ENCODE assay signal across 13 cellular contexts in genomic region chr18:55488473-55488872, GRCh38.
DNase-seq lines count a peak whose midpoint lies in the region; ATAC-seq lines count a peak whose summit lies in the region.
"Had no signal": no experiment of that assay in that cellular context is flagged by ENCODE, and none has a peak within 500 bp of the region (broad histone marks: within the 10 kb centered on the region; RNA-seq: fewer than 3 reads in every experiment).

No MANE protein-coding gene starts in this region.

- peaks cover 0 to 4% of the 10 kb centered on the region in 2 donors for H3K9me3 Mint-ChIP-seq in effector memory CD8-positive, alpha-beta T cell

- peak overlapping the region; percentile 11 to 49 for H2BK12ac ChIP-seq in mesenchymal stem cell (ENCODE audit: low read length in 2 of 2)

- H2BK15ac ChIP-seq in mesenchymal stem cell (ENCODE audit: low read depth, poor library complexity, severe bottlenecking), result no peak overlapping the region

- H3K27me3 ChIP-seq in H7 (ENCODE audit: control insufficient read depth, insufficient read depth, low read length) (no peaks in the 10 kb centered on the region), mesenchymal stem cell (ENCODE audit: control insufficient read depth in 1 of 2, insufficient read depth in 1 of 2, low read length in 2 of 2) (no peaks in the 10 kb centered on the region), SJCRH30 (no peaks in the 10 kb centered on the region)
- H3K27me3 ChIP-seq: dorsolateral prefrontal cortex, ovary had no signal

- H3K36me3 ChIP-seq in H7 (replicated peaks; ENCODE audit: control insufficient read depth, insufficient read depth, low read length) (no peaks in the 10 kb centered on the region), mesenchymal stem cell (ENCODE audit: control insufficient read depth in 1 of 2, insufficient read depth in 2 of 2, low read depth in 1 of 2, low read length in 2 of 2) (peaks cover 0 to 2% of the 10 kb centered on the region in 2 experiments), SJCRH30 (no peaks in the 10 kb centered on the region)
- H3K36me3 ChIP-seq: ovary had no signal

- DNase-seq in H7 (peak; percentile 32), NCI-H1417 treated with DMSO at 0.1 percent for 48 hours (lab: John Stamatoyannopoulos, UW) (peak; percentile 82), SHP77 treated with DMSO at 0.1 percent for 48 hours (lab: John Stamatoyannopoulos, UW) (peak; percentile 44), mesenchymal stem cell (no peak), globus pallidus (ENCODE audit: low spot score) (no peak), SJCRH30 (no peak)
- no peak for DNase-seq in effector memory CD8-positive, alpha-beta T cell
- DNase-seq: activated effector memory CD4-positive, alpha-beta T cell treated with anti-CD3 and anti-CD28 coated beads, Interleukin-2, amount 50 U/mL, for 16 hours; CD4-positive, CD25-positive, alpha-beta regulatory T cell; ovary; T1000 had no signal

- H3K27ac ChIP-seq in mesenchymal stem cell (ENCODE audit: low read length, poor library complexity, severe bottlenecking) (no peak overlapping the region), SJCRH30 (no peak overlapping the region)
- H3K27ac ChIP-seq: ovary had no signal

- no peak overlapping the region for H3K14ac ChIP-seq in mesenchymal stem cell (ENCODE audit: low read length in 2 of 2)

- H3K27ac Mint-ChIP-seq in effector memory CD8-positive, alpha-beta T cell, result no peak overlapping the region

- no peak overlapping the region for H3K4me3 ChIP-seq in H7 (ENCODE audit: insufficient read depth, low read depth, low read length)
- no peak overlapping the region for H3K4me3 ChIP-seq in mesenchymal stem cell (ENCODE audit: insufficient read depth in 1 of 2, low read depth in 1 of 2, low read length in 2 of 2)
- no peak overlapping the region for H3K4me3 ChIP-seq in SJCRH30
- H3K4me3 ChIP-seq: ovary had no signal

- H2BK5ac ChIP-seq in mesenchymal stem cell (ENCODE audit: low read depth, low read length, poor library complexity, severe bottlenecking), result no peak overlapping the region

- peak overlapping the region in 1 of 2 experiments; percentile 26 for H3K4ac ChIP-seq in mesenchymal stem cell (ENCODE audit: low read depth in 1 of 2, low read length in 2 of 2)

- no peak overlapping the region for H3K4me3 Mint-ChIP-seq in effector memory CD8-positive, alpha-beta T cell

- WGBS in mesenchymal stem cell, result 17% methylated on average over 1 of the region's 2 CpGs

- H3K23ac ChIP-seq in mesenchymal stem cell (ENCODE audit: low read length in 2 of 2), result no peak overlapping the region

- no peak overlapping the region for H4K8ac ChIP-seq in mesenchymal stem cell (ENCODE audit: low read length)

- H2BK120ac ChIP-seq in mesenchymal stem cell (ENCODE audit: low read depth, low read length), result no peak overlapping the region

- H2AK5ac ChIP-seq in mesenchymal stem cell (ENCODE audit: low read length, severe bottlenecking), result no peak overlapping the region

- H3K4me2 ChIP-seq in mesenchymal stem cell (ENCODE audit: low read length, poor library complexity, severe bottlenecking), result no peak overlapping the region

- H3K18ac ChIP-seq in mesenchymal stem cell (ENCODE audit: low read depth in 1 of 2, low read length in 2 of 2), result no peak overlapping the region

- H3K27me3 Mint-ChIP-seq in effector memory CD8-positive, alpha-beta T cell, result no peaks in the 10 kb centered on the region

- ATAC-seq in effector memory CD8-positive, alpha-beta T cell (replicated peaks), result no peak
- no peak for ATAC-seq in GM18517 (IDR thresholded peaks at IDR 0.05; ENCODE audit: unreplicated experiment)

- no peaks in the 10 kb centered on the region for H3K36me3 Mint-ChIP-seq in effector memory CD8-positive, alpha-beta T cell (ENCODE audit: insufficient read depth)
- H3K36me3 Mint-ChIP-seq: CD4-positive, CD25-positive, alpha-beta regulatory T cell had no signal

- no peak overlapping the region for H4K91ac ChIP-seq in mesenchymal stem cell (ENCODE audit: low read length)

- H2AFZ ChIP-seq in mesenchymal stem cell (ENCODE audit: low read depth, low read length), result no peak overlapping the region

- no peaks in the 10 kb centered on the region for H3K4me1 ChIP-seq in mesenchymal stem cell (ENCODE audit: control insufficient read depth, insufficient read depth, low read depth, low read length)
- no peaks in the 10 kb centered on the region for H3K4me1 ChIP-seq in SJCRH30

- H3K79me1 ChIP-seq in mesenchymal stem cell (replicated peaks; ENCODE audit: low read length, poor library complexity, severe bottlenecking), result peaks cover 20% of the 10 kb centered on the region

- peaks cover 0 to 7% of the 10 kb centered on the region in 2 donors for H3K4me1 Mint-ChIP-seq in effector memory CD8-positive, alpha-beta T cell (ENCODE audit: low read depth in 2 of 2)

- H3K9ac ChIP-seq in mesenchymal stem cell (ENCODE audit: low read length), result no peak overlapping the region

- H3K9me3 ChIP-seq in mesenchymal stem cell (ENCODE audit: control insufficient read depth, low read length) (no peaks in the 10 kb centered on the region), SJCRH30 (replicated peaks) (no peaks in the 10 kb centered on the region)
- H3K9me3 ChIP-seq: ovary had no signal

Comparison
In these comparisons a context has a peak if more than half of its experiments do, and no peak if none do; other contexts are left out.
1. DNase-seq: peak in H7 (single experiment), NCI-H1417 treated with DMSO at 0.1 percent for 48 hours (single experiment) and SHP77 treated with DMSO at 0.1 percent for 48 hours (single experiment); none in mesenchymal stem cell (single experiment), effector memory CD8-positive, alpha-beta T cell (0 of 3), globus pallidus (single experiment) and SJCRH30 (0 of 2).